In the genomic region with DNA sequence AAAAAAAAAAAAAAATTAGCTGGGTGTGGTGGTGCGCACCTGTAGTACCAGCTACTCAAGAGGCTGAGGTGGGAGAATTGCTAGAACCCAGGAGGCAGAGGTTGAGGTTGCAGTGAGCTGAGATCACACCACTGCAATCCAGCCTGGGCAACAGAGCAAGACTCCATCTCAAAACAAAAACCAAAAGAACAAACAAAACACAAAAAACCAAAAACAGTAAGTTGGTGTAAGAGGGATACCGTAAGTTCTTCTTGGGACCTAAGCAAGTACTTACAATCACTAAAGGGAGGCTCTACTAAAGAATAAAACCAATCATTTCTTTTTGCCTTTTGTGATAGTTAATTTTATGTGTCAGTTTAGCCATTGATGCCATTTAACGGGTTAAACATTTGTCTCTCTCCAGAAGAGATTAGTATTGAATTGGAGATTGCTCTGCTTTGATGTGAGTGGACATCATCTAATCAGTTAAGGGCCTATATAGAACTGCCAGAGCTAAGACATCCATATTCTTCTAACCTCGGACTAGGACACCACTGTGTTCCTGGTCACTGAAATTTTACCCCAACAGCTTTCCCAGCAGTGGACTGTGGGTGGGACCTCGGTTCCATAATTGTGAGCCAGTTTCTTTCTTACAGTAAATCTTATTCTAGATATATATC, we compare ENCODE assay signal across 2 cellular contexts.
TF ChIP-seq lines count a peak whose summit lies in the region.

No MANE protein-coding gene starts in this region.

TF ChIP-seq in IMR-90, 13 proteins besides CTCF, POLR2A, EP300 and RAD21:
- TF ChIP-seq SMC3 (IDR thresholded peaks at IDR 0.05; ENCODE audit: low read depth, low read length) (no peak), FOS (IDR thresholded peaks at IDR 0.05; ENCODE audit: low read depth, low read length) (no peak), RCOR1 (IDR thresholded peaks at IDR 0.05; ENCODE audit: insufficient replicate concordance, low read length) (no peak), CEBPB (IDR thresholded peaks at IDR 0.05; ENCODE audit: low read depth, low read length) (no peak), BHLHE40 (IDR thresholded peaks at IDR 0.05; ENCODE audit: low read depth, low read length) (no peak), NFE2L2 (IDR thresholded peaks at IDR 0.05; ENCODE audit: low read depth, low read length) (no peak)
- TF ChIP-seq, protein P1, sequence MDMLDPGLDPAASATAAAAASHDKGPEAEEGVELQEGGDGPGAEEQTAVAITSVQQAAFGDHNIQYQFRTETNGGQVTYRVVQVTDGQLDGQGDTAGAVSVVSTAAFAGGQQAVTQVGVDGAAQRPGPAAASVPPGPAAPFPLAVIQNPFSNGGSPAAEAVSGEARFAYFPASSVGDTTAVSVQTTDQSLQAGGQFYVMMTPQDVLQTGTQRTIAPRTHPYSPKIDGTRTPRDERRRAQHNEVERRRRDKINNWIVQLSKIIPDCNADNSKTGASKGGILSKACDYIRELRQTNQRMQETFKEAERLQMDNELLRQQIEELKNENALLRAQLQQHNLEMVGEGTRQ (IDR thresholded peaks at IDR 0.05; ENCODE audit: low read depth, low read length): no peak
TF ChIP-seq in IMR-90: peak in this region for 0.

TF ChIP-seq in SK-N-SH treated with all-trans-retinoic acid at 6 μM for 48 hours, 23 proteins besides CTCF, POLR2A, EP300 and RAD21:
- TF ChIP-seq ISL1 (CRISPR knock-in tag; IDR thresholded peaks at IDR 0.05) (no peak), ZNF70 (CRISPR knock-in tag; IDR thresholded peaks at IDR 0.05) (no peak), ZFP30 (CRISPR knock-in tag; IDR thresholded peaks at IDR 0.05) (no peak), ZNF8 (CRISPR knock-in tag; IDR thresholded peaks at IDR 0.05) (no peak), ARNTL (CRISPR knock-in tag; IDR thresholded peaks at IDR 0.05; ENCODE audit: borderline replicate concordance, low read depth) (no peak), TCF4 (CRISPR knock-in tag; IDR thresholded peaks at IDR 0.05; ENCODE audit: borderline replicate concordance) (no peak), ESRRG (CRISPR knock-in tag; IDR thresholded peaks at IDR 0.05) (no peak), SNAI2 (CRISPR knock-in tag; IDR thresholded peaks at IDR 0.05) (no peak), TOX (CRISPR knock-in tag; IDR thresholded peaks at IDR 0.05; ENCODE audit: borderline replicate concordance) (no peak), ZFP3 (CRISPR knock-in tag; IDR thresholded peaks at IDR 0.05) (no peak), GLIS3 (CRISPR knock-in tag; IDR thresholded peaks at IDR 0.05) (no peak), BACH2 (CRISPR knock-in tag; IDR thresholded peaks at IDR 0.05; ENCODE audit: borderline replicate concordance) (no peak), CSDC2 (CRISPR knock-in tag; IDR thresholded peaks at IDR 0.05) (no peak), ZC3H10 (CRISPR knock-in tag; IDR thresholded peaks at IDR 0.05) (no peak)
- TF ChIP-seq, protein P2, sequence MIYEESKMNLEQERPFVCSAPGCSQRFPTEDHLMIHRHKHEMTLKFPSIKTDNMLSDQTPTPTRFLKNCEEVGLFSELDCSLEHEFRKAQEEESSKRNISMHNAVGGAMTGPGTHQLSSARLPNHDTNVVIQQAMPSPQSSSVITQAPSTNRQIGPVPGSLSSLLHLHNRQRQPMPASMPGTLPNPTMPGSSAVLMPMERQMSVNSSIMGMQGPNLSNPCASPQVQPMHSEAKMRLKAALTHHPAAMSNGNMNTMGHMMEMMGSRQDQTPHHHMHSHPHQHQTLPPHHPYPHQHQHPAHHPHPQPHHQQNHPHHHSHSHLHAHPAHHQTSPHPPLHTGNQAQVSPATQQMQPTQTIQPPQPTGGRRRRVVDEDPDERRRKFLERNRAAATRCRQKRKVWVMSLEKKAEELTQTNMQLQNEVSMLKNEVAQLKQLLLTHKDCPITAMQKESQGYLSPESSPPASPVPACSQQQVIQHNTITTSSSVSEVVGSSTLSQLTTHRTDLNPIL (CRISPR knock-in tag; IDR thresholded peaks at IDR 0.05; ENCODE audit: low read depth): no peak
- TF ChIP-seq, protein P3, sequence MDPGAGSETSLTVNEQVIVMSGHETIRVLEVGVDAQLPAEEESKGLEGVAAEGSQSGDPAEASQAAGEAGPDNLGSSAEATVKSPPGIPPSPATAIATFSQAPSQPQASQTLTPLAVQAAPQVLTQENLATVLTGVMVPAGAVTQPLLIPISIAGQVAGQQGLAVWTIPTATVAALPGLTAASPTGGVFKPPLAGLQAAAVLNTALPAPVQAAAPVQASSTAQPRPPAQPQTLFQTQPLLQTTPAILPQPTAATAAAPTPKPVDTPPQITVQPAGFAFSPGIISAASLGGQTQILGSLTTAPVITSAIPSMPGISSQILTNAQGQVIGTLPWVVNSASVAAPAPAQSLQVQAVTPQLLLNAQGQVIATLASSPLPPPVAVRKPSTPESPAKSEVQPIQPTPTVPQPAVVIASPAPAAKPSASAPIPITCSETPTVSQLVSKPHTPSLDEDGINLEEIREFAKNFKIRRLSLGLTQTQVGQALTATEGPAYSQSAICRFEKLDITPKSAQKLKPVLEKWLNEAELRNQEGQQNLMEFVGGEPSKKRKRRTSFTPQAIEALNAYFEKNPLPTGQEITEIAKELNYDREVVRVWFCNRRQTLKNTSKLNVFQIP (CRISPR knock-in tag; IDR thresholded peaks at IDR 0.05; ENCODE audit: borderline replicate concordance, low read depth): no peak
- TF ChIP-seq, protein P4, sequence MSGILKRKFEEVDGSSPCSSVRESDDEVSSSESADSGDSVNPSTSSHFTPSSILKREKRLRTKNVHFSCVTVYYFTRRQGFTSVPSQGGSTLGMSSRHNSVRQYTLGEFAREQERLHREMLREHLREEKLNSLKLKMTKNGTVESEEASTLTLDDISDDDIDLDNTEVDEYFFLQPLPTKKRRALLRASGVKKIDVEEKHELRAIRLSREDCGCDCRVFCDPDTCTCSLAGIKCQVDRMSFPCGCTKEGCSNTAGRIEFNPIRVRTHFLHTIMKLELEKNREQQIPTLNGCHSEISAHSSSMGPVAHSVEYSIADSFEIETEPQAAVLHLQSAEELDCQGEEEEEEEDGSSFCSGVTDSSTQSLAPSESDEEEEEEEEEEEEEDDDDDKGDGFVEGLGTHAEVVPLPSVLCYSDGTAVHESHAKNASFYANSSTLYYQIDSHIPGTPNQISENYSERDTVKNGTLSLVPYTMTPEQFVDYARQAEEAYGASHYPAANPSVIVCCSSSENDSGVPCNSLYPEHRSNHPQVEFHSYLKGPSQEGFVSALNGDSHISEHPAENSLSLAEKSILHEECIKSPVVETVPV (CRISPR knock-in tag; IDR thresholded peaks at IDR 0.05): no peak
- TF ChIP-seq, protein P5, sequence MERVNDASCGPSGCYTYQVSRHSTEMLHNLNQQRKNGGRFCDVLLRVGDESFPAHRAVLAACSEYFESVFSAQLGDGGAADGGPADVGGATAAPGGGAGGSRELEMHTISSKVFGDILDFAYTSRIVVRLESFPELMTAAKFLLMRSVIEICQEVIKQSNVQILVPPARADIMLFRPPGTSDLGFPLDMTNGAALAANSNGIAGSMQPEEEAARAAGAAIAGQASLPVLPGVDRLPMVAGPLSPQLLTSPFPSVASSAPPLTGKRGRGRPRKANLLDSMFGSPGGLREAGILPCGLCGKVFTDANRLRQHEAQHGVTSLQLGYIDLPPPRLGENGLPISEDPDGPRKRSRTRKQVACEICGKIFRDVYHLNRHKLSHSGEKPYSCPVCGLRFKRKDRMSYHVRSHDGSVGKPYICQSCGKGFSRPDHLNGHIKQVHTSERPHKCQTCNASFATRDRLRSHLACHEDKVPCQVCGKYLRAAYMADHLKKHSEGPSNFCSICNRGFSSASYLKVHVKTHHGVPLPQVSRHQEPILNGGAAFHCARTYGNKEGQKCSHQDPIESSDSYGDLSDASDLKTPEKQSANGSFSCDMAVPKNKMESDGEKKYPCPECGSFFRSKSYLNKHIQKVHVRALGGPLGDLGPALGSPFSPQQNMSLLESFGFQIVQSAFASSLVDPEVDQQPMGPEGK (CRISPR knock-in tag; IDR thresholded peaks at IDR 0.05; ENCODE audit: borderline replicate concordance): no peak
